ENCODE assay signal across 1 cellular context in the genomic region with DNA sequence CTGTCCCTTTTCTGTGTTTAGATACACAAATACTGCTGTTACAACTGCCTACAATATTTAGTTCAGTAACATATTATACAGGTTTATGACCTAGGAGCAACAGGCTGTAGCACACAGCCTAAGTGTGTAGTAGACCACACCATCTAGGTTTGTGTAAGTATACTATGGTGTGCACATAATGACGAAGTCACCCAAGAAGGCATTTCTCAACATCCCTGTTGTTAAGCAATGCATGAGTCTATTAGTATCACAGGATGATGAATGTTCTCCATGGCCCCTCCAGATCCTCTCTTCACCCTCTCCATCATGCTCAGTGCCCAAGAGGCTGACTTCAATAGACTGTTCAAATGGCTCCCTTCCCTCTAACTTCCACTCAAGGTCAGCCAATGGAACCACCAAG.
TF ChIP-seq lines count a peak whose summit lies in the region.

No MANE protein-coding gene starts in this region.

TF ChIP-seq in K562, 482 proteins besides CTCF, POLR2A, EP300 and RAD21 (continued from another document):
- no peak for TF ChIP-seq ZEB2 (IDR thresholded peaks at IDR 0.05)
- TF ChIP-seq NFATC3 (IDR thresholded peaks at IDR 0.05) = no peak
- TF ChIP-seq ELF2 (CRISPR knock-in tag; IDR thresholded peaks at IDR 0.05) = no peak
